8 cellular contexts compared by ENCODE assay signal in genomic region chr6:4021133-4021861, GRCh38. TPM values are rescaled to one million over a fixed set of nuclear protein-coding genes. Genes with fewer than 3 reads are reported as not detected.
A peak's percentile ranks its signal among the peaks of the same experiment; 100 is the strongest.
DNase-seq lines count a peak whose midpoint lies in the region; ATAC-seq, FAIRE-seq and TF ChIP-seq lines count a peak whose summit lies in the region.

No MANE protein-coding gene starts in this region.

- H3K9me3 Mint-ChIP-seq in activated CD8-positive, alpha-beta memory T cell treated with anti-CD3 and anti-CD28 coated beads, Interleukin-2, amount 10 ng/mL, durations not matched to agents 7 days and 5 days (ENCODE audit: low read depth) = no peaks in the 10 kb centered on the region
- H3K9me3 Mint-ChIP-seq in memory B cell = no peaks in the 10 kb centered on the region

- H3K14ac ChIP-seq in H1 (ENCODE audit: insufficient read length) = no peak overlapping the region

- H3K36me3 ChIP-seq in H1 (ENCODE audit: control insufficient read depth in 2 of 4, insufficient read depth in 4 of 4, low read length in 3 of 4) = 0 out of 8 replicates have a peak, but pooled peaks cover 0 to 3% (median 0%) of the 10 kb centered on the region in 4 experiments

- peaks cover 2% of the 10 kb centered on the region for H3K23me2 ChIP-seq in H1 (ENCODE audit: low read depth, low read length)

- no peak overlapping the region for H2BK15ac ChIP-seq in H1 (ENCODE audit: low read length)

- H4K8ac ChIP-seq in H1 (ENCODE audit: extremely low read depth, insufficient read depth, low read length) = peak overlapping the region; percentile 95

- no peak overlapping the region for H2BK20ac ChIP-seq in H1 (ENCODE audit: low read length)

- CTCF ChIA-PET in activated CD8-positive, alpha-beta memory T cell treated with anti-CD3 and anti-CD28 coated beads, Interleukin-2, amount 10 ng/mL, durations not matched to agents 7 days and 5 days (lab: Charles Lee) = interaction anchor here (0.7 to 3.2 kb wide), 17 partner anchors 9 to 171 kb away, joined by 3 to 27 read pairs (median 5); partner anchors contain the start of genes ECI2 and FAM50B
- CTCF ChIA-PET in H1 (lab: Charles Lee; ENCODE audit: partially characterized antibody) = interaction anchor here (0.6 to 2.2 kb wide), 11 partner anchors 11 to 278 kb away, joined by 3 to 7 read pairs (median 3); partner anchors contain the start of gene FAM50B

- peak; percentile 92 for DNase-seq in COR-L47 (lab: John Stamatoyannopoulos, UW)
- peak; percentile 97 for DNase-seq in HT1080 (ENCODE audit: low read depth)
- DNase-seq in NOMO-1 treated with DMSO at 0.1 percent for 48 hours (lab: John Stamatoyannopoulos, UW; ENCODE audit: unreplicated experiment) = peak; percentile 92
- DNase-seq in activated CD8-positive, alpha-beta memory T cell treated with anti-CD3 and anti-CD28 coated beads, Interleukin-2, amount 10 ng/mL, durations not matched to agents 7 days and 5 days = peak; percentile 94
- peak; percentile 78 to 91 for DNase-seq in H1 (ENCODE audit: low read depth in 1 of 2, low spot score in 2 of 2)
- DNase-seq in memory B cell (ENCODE audit: low spot score in 2 of 2) = peak; percentile 76 to 84
- peak; percentile 69 for DNase-seq in stimulated activated CD8-positive, alpha-beta memory T cell treated with anti-CD3 and anti-CD28 coated beads, Interleukin-12 subunit alpha, Interleukin-12 subunit beta, amount 100 ng/mL, for 1 hour (ENCODE audit: low read depth)

- H3K79me1 ChIP-seq in H1 (ENCODE audit: low read depth, low read length) = no peaks in the 10 kb centered on the region; the same call in 1 of the 2 replicates

- H3K27ac ChIP-seq in H1 (ENCODE audit: low read depth, low read length) = peak overlapping the region; percentile 98

- H3K4me1 ChIP-seq in H1 (replicated peaks in 1 of 4; ENCODE audit: control insufficient read depth in 3 of 4, insufficient read depth in 4 of 4, low read length in 3 of 4) = peaks cover 4 to 14% (median 6%) of the 10 kb centered on the region in 4 experiments; a peak in 6 of 7 replicates

- no peaks in the 10 kb centered on the region for H3K27me3 ChIP-seq in H1 (replicated peaks in 1 of 4; ENCODE audit: control insufficient read depth in 3 of 4, extremely low read depth in 1 of 4, insufficient read depth in 3 of 4, low read length in 3 of 4)

- TF ChIP-seq CTCF in H1 (IDR thresholded peaks at IDR 0.05; ENCODE audit: control extremely low read depth in 1 of 3, insufficient read depth in 1 of 3, low read depth in 1 of 3, low read length in 3 of 3) = peak in 2 of 3 experiments; percentile 7 to 20; a peak in 2 of 4 replicates

- no peak for TF ChIP-seq EP300 in H1 (IDR thresholded peaks at IDR 0.05; ENCODE audit: borderline replicate concordance in 1 of 2, low read depth in 2 of 2, low read length in 2 of 2)

- peak; percentile 42 for FAIRE-seq in H1 (lab: Jason Lieb, UNC)

- H3K4me3 Mint-ChIP-seq in activated CD8-positive, alpha-beta memory T cell treated with anti-CD3 and anti-CD28 coated beads, Interleukin-2, amount 10 ng/mL, durations not matched to agents 7 days and 5 days = peak overlapping the region; percentile 85
- peak overlapping the region; percentile 97 for H3K4me3 Mint-ChIP-seq in memory B cell

- peak overlapping the region; percentile 83 for H3K56ac ChIP-seq in H1 (replicated peaks; ENCODE audit: insufficient read length, low read depth, low read length)

- POLR2A ChIA-PET in H1 (lab: Charles Lee; ENCODE audit: partially characterized antibody) = interaction anchor here (0.6 to 3.8 kb wide), 23 partner anchors 8 to 280 kb away, joined by 3 to 17 read pairs (median 4); partner anchors contain the start of genes ECI2, FAM217A and FAM50B

- H4K20me1 ChIP-seq in H1 (replicated peaks in 1 of 2; ENCODE audit: control insufficient read depth in 1 of 2, insufficient read depth in 2 of 2, low read length in 2 of 2) = peaks cover 2 to 4% of the 10 kb centered on the region in 2 experiments

- H3K27ac Mint-ChIP-seq in activated CD8-positive, alpha-beta memory T cell treated with anti-CD3 and anti-CD28 coated beads, Interleukin-2, amount 10 ng/mL, durations not matched to agents 7 days and 5 days = peak overlapping the region; percentile 97
- H3K27ac Mint-ChIP-seq in memory B cell = peak overlapping the region; percentile 99

- no peak overlapping the region for H2BK120ac ChIP-seq in H1 (replicated peaks; ENCODE audit: low read depth, low read length)

- no peaks in the 10 kb centered on the region for H3K9me3 ChIP-seq in H1 (ENCODE audit: insufficient read depth in 2 of 2, low read depth in 1 of 2, low read length in 1 of 2)

- peak overlapping the region; percentile 75 for H3K18ac ChIP-seq in H1 (ENCODE audit: extremely low read depth, low read length)

- no peaks in the 10 kb centered on the region for H3K27me3 Mint-ChIP-seq in activated CD8-positive, alpha-beta memory T cell treated with anti-CD3 and anti-CD28 coated beads, Interleukin-2, amount 10 ng/mL, durations not matched to agents 7 days and 5 days
- no peaks in the 10 kb centered on the region for H3K27me3 Mint-ChIP-seq in memory B cell

- H3K4me1 Mint-ChIP-seq in activated CD8-positive, alpha-beta memory T cell treated with anti-CD3 and anti-CD28 coated beads, Interleukin-2, amount 10 ng/mL, durations not matched to agents 7 days and 5 days = peaks cover 56% of the 10 kb centered on the region
- H3K4me1 Mint-ChIP-seq in memory B cell = peaks cover 24% of the 10 kb centered on the region

- peak overlapping the region; percentile 55; the same call in 1 of the 2 replicates for H2BK5ac ChIP-seq in H1 (ENCODE audit: low read depth, low read length)

- TF ChIP-seq POLR2A in H1 (IDR thresholded peaks at IDR 0.05; ENCODE audit: control extremely low read depth in 1 of 2, low read depth in 2 of 2, low read length in 2 of 2) = peak; percentile 25 to 87; a peak in 2 of 3 replicates

- H2AK5ac ChIP-seq in H1 (ENCODE audit: low read depth, low read length) = no peak overlapping the region

- no peak overlapping the region; the same call in 1 of the 2 replicates for H2AFZ ChIP-seq in H1 (ENCODE audit: low read length)

- H3K36me3 Mint-ChIP-seq in activated CD8-positive, alpha-beta memory T cell treated with anti-CD3 and anti-CD28 coated beads, Interleukin-2, amount 10 ng/mL, durations not matched to agents 7 days and 5 days = peaks cover 26% of the 10 kb centered on the region
- peaks cover 3% of the 10 kb centered on the region for H3K36me3 Mint-ChIP-seq in memory B cell

- H2BK12ac ChIP-seq in H1 (ENCODE audit: low read depth, low read length) = peak overlapping the region; percentile 42; the same call in 1 of the 2 replicates

- H4K91ac ChIP-seq in H1 (replicated peaks; ENCODE audit: insufficient read length, low read length) = peak overlapping the region; percentile 48

- peak overlapping the region; percentile 70 for H3K4ac ChIP-seq in H1 (replicated peaks; ENCODE audit: insufficient read length, low read depth, low read length)

- H3K79me2 ChIP-seq in H1 (ENCODE audit: control insufficient read depth in 1 of 2, insufficient read depth in 2 of 2, low read length in 2 of 2) = peaks cover 43 to 64% of the 10 kb centered on the region in 2 experiments

- H3K9ac ChIP-seq in H1 (replicated peaks in 1 of 4; ENCODE audit: extremely low read depth in 1 of 4, low read depth in 3 of 4, low read length in 3 of 4) = peak overlapping the region; percentile 92 to 98 (median 95)

- no peak overlapping the region for H3K23ac ChIP-seq in H1 (ENCODE audit: insufficient read length)

- H3K4me2 ChIP-seq in H1 (ENCODE audit: insufficient read depth in 1 of 2, low read depth in 2 of 2, low read length in 2 of 2) = peak overlapping the region; percentile 89 to 93

- H3K4me3 ChIP-seq in H1 (ENCODE audit: extremely low read depth in 1 of 4, insufficient read depth in 2 of 4, low read depth in 3 of 4, low read length in 4 of 4) = peak overlapping the region; percentile 86 to 94 (median 93)

- peak overlapping the region; percentile 60 for H4K5ac ChIP-seq in H1 (ENCODE audit: insufficient read length, low read depth, low read length)

- ATAC-seq in GM21360 (IDR thresholded peaks at IDR 0.05; ENCODE audit: unreplicated experiment) (peak; percentile 44), memory B cell (ENCODE audit: low read depth) (peak; percentile 57)
- ATAC-seq in activated CD8-positive, alpha-beta memory T cell treated with anti-CD3 and anti-CD28 coated beads, Interleukin-2, amount 10 ng/mL, durations not matched to agents 7 days and 5 days = peak; percentile 71

- TF ChIP-seq RAD21 in H1 (IDR thresholded peaks at IDR 0.05 in 1 of 2, conservative IDR thresholded peaks at IDR 0.05 in 1 of 2; ENCODE audit: low read depth in 2 of 2, low read length in 2 of 2) = no peak

- WGBS in H1 (ENCODE audit: extremely low coverage in 1 of 2, insufficient coverage in 1 of 2, insufficient read length in 1 of 2, insufficient replicate concordance in 2 of 2, low coverage in 1 of 2, low lambda C conversion rate in 2 of 2, missing lambda C conversion rate in 1 of 2), 2 experiments = 1% methylated on average over 51 of the region's 65 CpGs; no CpG with 5 or more reads in 1 of the 2 experiments

TF ChIP-seq in H1, 55 proteins besides CTCF, POLR2A, EP300 and RAD21 (continues in another document):
- TF ChIP-seq GTF2F1 (IDR thresholded peaks at IDR 0.05; ENCODE audit: borderline replicate concordance, low read depth, low read length) (no peak; the same call in 1 of the 2 replicates), TBP (IDR thresholded peaks at IDR 0.05; ENCODE audit: low read depth, low read length) (peak; percentile 82), HDAC6 (IDR thresholded peaks at IDR 0.05; ENCODE audit: low read depth, low read length) (no peak), SIRT6 (IDR thresholded peaks at IDR 0.05; ENCODE audit: low read length) (no peak), MAFK (IDR thresholded peaks at IDR 0.05; ENCODE audit: low read depth, low read length) (no peak), JUN (IDR thresholded peaks at IDR 0.05; ENCODE audit: low read depth, low read length) (no peak), ZNF274 (IDR thresholded peaks at IDR 0.05; ENCODE audit: borderline replicate concordance, extremely low read depth, low read length) (no peak)

RNA-seq across cellular contexts. Expression of gene FAM217A, which starts 57.6 kb away (rescaled TPM):
- total RNA-seq in HT1080 (2014; rRNA removed; shearing (Covaris generic)) = not detected in 2 replicates
- polyA plus RNA-seq in HT1080 (2015; cell fraction: cytosol; rRNA removed) = not detected in 2 replicates
- polyA plus RNA-seq in HT1080 (2015; cell fraction: nucleus; rRNA removed) = not detected in 2 replicates
- total RNA-seq in activated CD8-positive, alpha-beta memory T cell treated with anti-CD3 and anti-CD28 coated beads, Interleukin-2, amount 10 ng/mL, durations not matched to agents 7 days and 5 days = not detected
- not detected in 2 replicates for total RNA-seq in H1 (2021; fragmentation: NEBNext Ultra II Directional; extraction: Animal tissue kit (Norgen Biotek cat#: 25700))
- 0.03 TPM in 1 of 2 replicates, not detected in the other for polyA plus RNA-seq in H1 (2011; rRNA removed)
- not detected for polyA plus RNA-seq in H1 (2011; cell fraction: cytosol; rRNA removed)
- polyA plus RNA-seq in H1 (2011; cell fraction: nucleus; rRNA removed) = not detected
- not detected in 4 replicates for polyA plus RNA-seq in H1 (2012, experiment 1 of 2)
- polyA plus RNA-seq in H1 (2012, experiment 2 of 2) = not detected
- polyA plus RNA-seq in H1 (2013, experiment 1 of 2) = not detected
- not detected for polyA plus RNA-seq in H1 (2013, experiment 2 of 2)
- polyA minus RNA-seq in H1 (2011; rRNA and poly(A)+ RNA removed) = not detected in 2 replicates
- not detected for polyA minus RNA-seq in H1 (2011; cell fraction: cytosol; rRNA and poly(A)+ RNA removed)
- polyA minus RNA-seq in H1 (2011; cell fraction: nucleus; rRNA and poly(A)+ RNA removed) = not detected

Comparison
In these comparisons a context has a peak if more than half of its experiments do, and no peak if none do; other contexts are left out.
1. Peak in every context shown above with its lines: DNase-seq, ATAC-seq, H3K4me3 ChIP-seq and H3K27ac ChIP-seq.